ENCODE assay signal across 8 cellular contexts in the genomic region with DNA sequence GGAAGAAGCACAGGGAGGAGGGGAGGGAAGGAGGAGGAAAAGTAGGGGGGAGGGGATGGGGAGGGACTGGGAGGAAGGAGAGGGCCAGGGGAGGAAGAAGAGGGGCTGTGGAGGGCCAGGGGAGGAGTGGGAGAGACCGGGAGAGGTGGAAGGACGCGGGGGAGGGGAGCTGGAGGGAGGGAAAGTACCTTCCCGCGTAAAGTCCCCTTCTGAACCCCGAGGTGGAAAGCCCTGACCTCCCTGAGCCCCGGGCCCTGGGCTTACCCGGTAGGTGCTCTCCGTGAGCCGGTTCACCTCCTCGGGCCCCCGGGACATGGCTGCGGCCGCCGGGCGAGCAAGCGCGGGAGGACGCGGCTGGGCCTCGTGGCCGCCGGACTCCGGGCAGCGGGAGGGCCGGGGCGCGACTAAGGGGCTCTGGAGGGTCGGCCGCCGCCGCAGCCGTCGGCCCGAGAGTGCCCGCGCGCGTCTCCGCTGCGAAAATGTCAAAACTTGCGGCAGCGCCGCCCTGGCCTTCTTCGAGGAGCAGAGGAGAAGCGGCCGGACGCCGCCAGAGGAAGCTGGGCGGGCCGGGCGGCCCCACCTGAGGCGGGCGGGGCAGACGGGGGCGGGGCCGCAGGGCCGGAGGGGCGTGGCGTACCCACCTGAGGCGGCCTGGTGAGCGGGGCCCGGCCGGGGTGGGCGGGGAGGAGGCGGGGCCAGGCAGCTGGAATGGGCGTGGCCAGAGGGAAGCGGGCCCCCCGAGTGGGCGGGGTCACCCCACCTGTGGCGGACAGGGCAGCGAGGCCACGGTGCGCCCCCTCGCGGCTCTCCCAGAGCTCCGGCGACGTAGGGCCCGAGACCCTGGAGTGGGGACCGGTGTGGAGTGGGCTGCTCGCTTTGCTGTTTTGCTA. TPM values are rescaled to one million over a fixed set of nuclear protein-coding genes. Genes with fewer than 3 reads are reported as not detected.
A peak's percentile ranks its signal among the peaks of the same experiment; 100 is the strongest.
DNase-seq lines count a peak whose midpoint lies in the region; ATAC-seq and TF ChIP-seq lines count a peak whose summit lies in the region.

A gene with protein sequence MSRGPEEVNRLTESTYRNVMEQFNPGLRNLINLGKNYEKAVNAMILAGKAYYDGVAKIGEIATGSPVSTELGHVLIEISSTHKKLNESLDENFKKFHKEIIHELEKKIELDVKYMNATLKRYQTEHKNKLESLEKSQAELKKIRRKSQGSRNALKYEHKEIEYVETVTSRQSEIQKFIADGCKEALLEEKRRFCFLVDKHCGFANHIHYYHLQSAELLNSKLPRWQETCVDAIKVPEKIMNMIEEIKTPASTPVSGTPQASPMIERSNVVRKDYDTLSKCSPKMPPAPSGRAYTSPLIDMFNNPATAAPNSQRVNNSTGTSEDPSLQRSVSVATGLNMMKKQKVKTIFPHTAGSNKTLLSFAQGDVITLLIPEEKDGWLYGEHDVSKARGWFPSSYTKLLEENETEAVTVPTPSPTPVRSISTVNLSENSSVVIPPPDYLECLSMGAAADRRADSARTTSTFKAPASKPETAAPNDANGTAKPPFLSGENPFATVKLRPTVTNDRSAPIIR (minus strand): TSS at position 553 of the 890 bp plus-strand sequence. CDS start 238 bp downstream, at position 315.

- H3K4me1 Mint-ChIP-seq in activated CD4-positive, alpha-beta memory T cell treated with anti-CD3 and anti-CD28 coated beads for 36 hours (ENCODE audit: low read depth): peaks cover 3% of the 10 kb centered on the region

- no peaks in the 10 kb centered on the region for H3K36me3 Mint-ChIP-seq in activated CD4-positive, alpha-beta memory T cell treated with anti-CD3 and anti-CD28 coated beads for 36 hours

- peak; percentile 61 for TF ChIP-seq CTCF in AG10803 (conservative IDR thresholded peaks at IDR 0.05; ENCODE audit: low read length)

- peak; percentile 78 for ATAC-seq in HG03342 (IDR thresholded peaks at IDR 0.05; ENCODE audit: unreplicated experiment)

- peak within 1 kb of the TSS; percentile 76 for H3K4me3 ChIP-seq in AG10803 (ENCODE audit: low read length)

- intact Hi-C loops in activated CD4-positive, alpha-beta memory T cell treated with anti-CD3 and anti-CD28 coated beads for 36 hours (cut with micrococcal nuclease): loop anchor here (1.0 kb wide), 3 partner anchors 106 to 148 kb away; a partner anchor contains a TSS

- no peaks in the 10 kb centered on the region for H3K9me3 Mint-ChIP-seq in activated CD4-positive, alpha-beta memory T cell treated with anti-CD3 and anti-CD28 coated beads for 36 hours

- H3K27ac Mint-ChIP-seq in activated CD4-positive, alpha-beta memory T cell treated with anti-CD3 and anti-CD28 coated beads for 36 hours: no peak within 1 kb of the TSS

- CTCF ChIA-PET in activated CD4-positive, alpha-beta memory T cell treated with anti-CD3 and anti-CD28 coated beads for 36 hours (lab: Charles Lee): interaction anchor here (0.6 to 1.9 kb wide), 6 partner anchors 19 to 283 kb away, joined by 3 to 6 read pairs (median 4); no protein-coding TSS in a partner anchor

- peak within 1 kb of the TSS; percentile 50 for H3K4me3 Mint-ChIP-seq in activated CD4-positive, alpha-beta memory T cell treated with anti-CD3 and anti-CD28 coated beads for 36 hours

- POLR2A ChIA-PET in activated CD4-positive, alpha-beta memory T cell treated with anti-CD3 and anti-CD28 coated beads for 36 hours (lab: Charles Lee): no interaction called here

- DNase-seq in AG10803 (ENCODE audit: low read depth) (peak; percentile 57), GM19238 (ENCODE audit: insufficient read length, low spot score) (peak; percentile 61), NCI-H446 (lab: John Stamatoyannopoulos, UW) (peak; percentile 27 to 84), mesenteric fat pad (ENCODE audit: low spot score) (peak; percentile 94)
- DNase-seq in activated CD4-positive, alpha-beta memory T cell treated with anti-CD3 and anti-CD28 coated beads for 36 hours: peak; percentile 92
- DNase-seq in effector CD4-positive, alpha-beta T cell: peak; percentile 60
- DNase-seq in stimulated activated CD8-positive, alpha-beta memory T cell treated with anti-CD3 and anti-CD28 coated beads, Interleukin-2, amount 100 ng/mL, for 48 hours (ENCODE audit: low read depth in 2 of 2): peak; percentile 82 to 83

- H3K27me3 Mint-ChIP-seq in activated CD4-positive, alpha-beta memory T cell treated with anti-CD3 and anti-CD28 coated beads for 36 hours: peaks cover 13% of the 10 kb centered on the region

RNA-seq across cellular contexts. Expression of the gene that starts here (rescaled TPM):
- 1 to 10 TPM; 3.2 to 4.5 TPM for total RNA-seq in activated CD4-positive, alpha-beta memory T cell treated with anti-CD3 and anti-CD28 coated beads for 36 hours
- 4.6 TPM for total RNA-seq in mesenteric fat pad

Comparison
In these comparisons a context has a peak if more than half of its experiments do, and no peak if none do; other contexts are left out.
1. Peak in every context shown above with its lines: DNase-seq, ATAC-seq and H3K4me3 ChIP-seq.